Comparison of ENCODE assay signal across 11 cellular contexts in the genomic region with DNA sequence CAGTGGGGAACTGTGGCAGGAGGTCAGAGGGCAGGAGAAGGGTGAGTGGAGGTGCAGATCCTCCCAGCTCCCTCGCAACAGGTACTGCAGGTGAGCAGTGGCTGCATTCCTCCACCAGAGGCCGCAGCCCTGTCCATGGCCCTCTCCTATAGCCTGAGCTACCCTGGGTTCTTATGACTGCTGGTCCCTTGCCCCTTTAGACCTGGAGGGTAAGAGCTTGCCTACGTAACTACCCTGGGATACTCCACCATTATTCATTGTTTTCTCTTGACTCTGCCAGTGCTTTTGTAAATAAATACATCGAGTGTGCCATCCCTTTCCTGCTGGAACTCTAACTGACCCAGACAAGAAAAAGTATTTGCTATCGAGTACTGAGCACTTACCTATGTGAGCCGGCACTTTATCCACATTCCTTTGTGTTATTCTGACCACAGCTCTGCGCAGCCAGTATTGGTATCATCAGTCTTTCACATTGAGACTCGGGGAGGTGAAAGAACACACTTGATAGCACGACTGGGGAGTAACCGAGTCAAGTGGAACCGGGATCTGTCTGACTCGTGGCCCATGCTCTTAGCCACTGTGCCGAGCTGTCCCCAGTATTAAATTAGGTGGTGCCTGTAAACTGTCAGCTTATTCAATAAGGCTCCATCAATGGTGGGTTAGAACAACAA. TPM values are rescaled to one million over a fixed set of nuclear protein-coding genes. Genes with fewer than 3 reads are reported as not detected.
DNase-seq lines count a peak whose midpoint lies in the region; ATAC-seq, FAIRE-seq and TF ChIP-seq lines count a peak whose summit lies in the region.
"Had no signal": no experiment of that assay in that cellular context is flagged by ENCODE, and none has a peak within 500 bp of the region (broad histone marks: within the 10 kb centered on the region; RNA-seq: fewer than 3 reads in every experiment).

No MANE protein-coding gene starts in this region.

- no TSS peak for BruUV-seq in HepG2 (replicated peaks; lab: Mats Ljungman, UMichigan)

- POLR2A ChIA-PET in HepG2 (lab: Yijun Ruan, JAX) = no interaction called here

- no peak for TF ChIP-seq RAD21 in HepG2 (CRISPR knock-in tag; IDR thresholded peaks at IDR 0.05)

- no peak overlapping the region for H3K9ac ChIP-seq in HepG2 (ENCODE audit: insufficient read depth, low read depth, low read length)

- intact Hi-C loops in HepG2 (cut with micrococcal nuclease; ENCODE audit: unreplicated experiment) = no loop called here

- no peak for DNase-seq in activated CD8-positive, alpha-beta memory T cell treated with anti-CD3 and anti-CD28 coated beads, Interleukin-2, amount 10 ng/mL, durations not matched to agents 7 days and 5 days
- no peak for DNase-seq in activated CD8-positive, alpha-beta memory T cell treated with anti-CD3 and anti-CD28 coated beads, Interleukin-2, amount 50 U/mL, for 48 hours
- DNase-seq in HepG2 (ENCODE audit: low spot score) (no peak), upper lobe of left lung (peak in 1 of 2 donors; percentile 55), HUDEP-2 (lab: John Stamatoyannopoulos, UW; ENCODE audit: unreplicated experiment in 76 of 76) (no peak), NCI-H2171 treated with DMSO at 0.1 percent for 48 hours (lab: John Stamatoyannopoulos, UW) (no peak)

- in situ Hi-C loops in HepG2 (cut with HindIII; ENCODE audit: extremely low pct_ligation_motif_present, low pct_unique_long_range_greater_than_20kb) = no loop called here

- no peak overlapping the region for H3K4me2 ChIP-seq in HepG2 (ENCODE audit: low read depth, low read length)

- 49% methylated on average over 11 of the region's 13 CpGs for WGBS in HepG2 (ENCODE audit: low lambda C conversion rate)
- 70 to 71% methylated on average over 13 of the region's 13 CpGs for WGBS in upper lobe of left lung, 2 donors

- H3K9me3 Mint-ChIP-seq in activated CD8-positive, alpha-beta memory T cell treated with anti-CD3 and anti-CD28 coated beads, Interleukin-2, amount 10 ng/mL, durations not matched to agents 7 days and 5 days (ENCODE audit: low read depth) = no peaks in the 10 kb centered on the region
- H3K9me3 Mint-ChIP-seq in brain = peaks cover 0 to 2% (median 0%) of the 10 kb centered on the region in 5 experiments
- H3K9me3 Mint-ChIP-seq: activated naive CD4-positive, alpha-beta T cell treated with anti-CD3 and anti-CD28 coated beads, Interleukin-2, amount 50 U/mL, for 24 hours; T-helper 1 cell treated with Interleukin-12 subunit alpha and Interleukin-12 subunit beta and Interleukin-4 antibody, amounts not matched to agents 30 μg/mL and 1 μg/mL, for 36 hours had no signal

- H3K4me1 Mint-ChIP-seq in activated CD8-positive, alpha-beta memory T cell treated with anti-CD3 and anti-CD28 coated beads, Interleukin-2, amount 10 ng/mL, durations not matched to agents 7 days and 5 days = peaks cover 42% of the 10 kb centered on the region
- peaks cover 62% of the 10 kb centered on the region for H3K4me1 Mint-ChIP-seq in brain

- H2AFZ ChIP-seq in HepG2 (ENCODE audit: low read length) = no peak overlapping the region

- H3K9me3 ChIP-seq in HepG2 (ENCODE audit: low read length) (no peaks in the 10 kb centered on the region), upper lobe of left lung (no peaks in the 10 kb centered on the region)

- TF ChIP-seq CTCF in brain (conservative IDR thresholded peaks at IDR 0.05) (no peak), HepG2 (CRISPR knock-in tag; IDR thresholded peaks at IDR 0.05) (no peak), upper lobe of left lung (IDR thresholded peaks at IDR 0.05) (peak in 4 of 6 experiments; percentile 23 to 52 (median 32))

- H3K27me3 Mint-ChIP-seq in activated CD8-positive, alpha-beta memory T cell treated with anti-CD3 and anti-CD28 coated beads, Interleukin-2, amount 10 ng/mL, durations not matched to agents 7 days and 5 days = peaks cover 79% of the 10 kb centered on the region
- no peaks in the 10 kb centered on the region for H3K27me3 Mint-ChIP-seq in brain

- TF ChIP-seq EP300 in HepG2 (IDR thresholded peaks at IDR 0.05; ENCODE audit: low read depth in 2 of 2, low read length in 2 of 2) (no peak), HepG2 (CRISPR knock-in tag; IDR thresholded peaks at IDR 0.05; ENCODE audit: borderline replicate concordance) (no peak), upper lobe of left lung (IDR thresholded peaks at IDR 0.05) (no peak)

- H3K36me3 Mint-ChIP-seq in activated CD8-positive, alpha-beta memory T cell treated with anti-CD3 and anti-CD28 coated beads, Interleukin-2, amount 10 ng/mL, durations not matched to agents 7 days and 5 days = no peaks in the 10 kb centered on the region
- H3K36me3 Mint-ChIP-seq in brain = no peaks in the 10 kb centered on the region
- H3K36me3 Mint-ChIP-seq: activated naive CD4-positive, alpha-beta T cell treated with anti-CD3 and anti-CD28 coated beads, Interleukin-2, amount 50 U/mL, for 24 hours had no signal

- H3K27me3 ChIP-seq in HepG2 (ENCODE audit: control insufficient read depth in 1 of 2, insufficient read depth in 2 of 2, low read length in 2 of 2) = peaks cover 0 to 12% of the 10 kb centered on the region in 2 experiments; a peak in 2 of 5 replicates
- H3K27me3 ChIP-seq in upper lobe of left lung = no peaks in the 10 kb centered on the region

- peak overlapping the region; percentile 12 for H3K27ac Mint-ChIP-seq in activated CD8-positive, alpha-beta memory T cell treated with anti-CD3 and anti-CD28 coated beads, Interleukin-2, amount 10 ng/mL, durations not matched to agents 7 days and 5 days
- H3K27ac Mint-ChIP-seq in brain = peak overlapping the region in 3 of 5 experiments; percentile 58 to 94 (median 91)
- H3K27ac Mint-ChIP-seq: B cell had no signal

- CTCF ChIA-PET in activated CD8-positive, alpha-beta memory T cell treated with anti-CD3 and anti-CD28 coated beads, Interleukin-2, amount 10 ng/mL, durations not matched to agents 7 days and 5 days (lab: Charles Lee) = interaction anchor here (0.9 to 2.2 kb wide), 8 partner anchors 8 to 247 kb away, joined by 3 to 14 read pairs (median 4); a partner anchor contains a TSS
- CTCF ChIA-PET in HepG2 (lab: Yijun Ruan, JAX; ENCODE audit: low intra/inter-chr PET ratio, low total read pairs) = no interaction called here

- peak overlapping the region; percentile 4 for H3K4me3 Mint-ChIP-seq in activated CD8-positive, alpha-beta memory T cell treated with anti-CD3 and anti-CD28 coated beads, Interleukin-2, amount 10 ng/mL, durations not matched to agents 7 days and 5 days
- H3K4me3 Mint-ChIP-seq in brain = peak overlapping the region in 2 of 5 experiments; percentile 15 to 47
- H3K4me3 Mint-ChIP-seq: activated naive CD4-positive, alpha-beta T cell treated with anti-CD3 and anti-CD28 coated beads, Interleukin-2, amount 50 U/mL, for 24 hours; B cell had no signal

- H3K4me3 ChIP-seq in HepG2 (replicated peaks in 1 of 3; ENCODE audit: insufficient read depth in 1 of 3, low read depth in 2 of 3, low read length in 3 of 3) (no peak overlapping the region), upper lobe of left lung (no peak overlapping the region)

- H3K36me3 ChIP-seq in HepG2 (replicated peaks in 1 of 2; ENCODE audit: control insufficient read depth in 1 of 2, insufficient read depth in 2 of 2, low read length in 2 of 2) (no peaks in the 10 kb centered on the region), upper lobe of left lung (no peaks in the 10 kb centered on the region)

- H4K20me1 ChIP-seq in HepG2 (ENCODE audit: insufficient read depth, low read length) = no peaks in the 10 kb centered on the region

- TF ChIP-seq POLR2A in HepG2 (IDR thresholded peaks at IDR 0.05; ENCODE audit: insufficient read depth in 1 of 2, low read depth in 2 of 2, low read length in 2 of 2) (no peak), upper lobe of left lung (IDR thresholded peaks at IDR 0.05) (no peak)

- H3K4me1 ChIP-seq in HepG2 (ENCODE audit: insufficient read depth, low read length) (peaks cover 31% of the 10 kb centered on the region), upper lobe of left lung (peaks cover 40 to 58% (median 46%) of the 10 kb centered on the region in 4 donors)

- H3K27ac ChIP-seq in HepG2 (ENCODE audit: extremely low read length, insufficient read depth, low read length) (no peak overlapping the region), upper lobe of left lung (peak overlapping the region; percentile 70 to 79 (median 73))

- peak; percentile 60 for ATAC-seq in activated CD8-positive, alpha-beta memory T cell treated with anti-CD3 and anti-CD28 coated beads, Interleukin-2, amount 10 ng/mL, durations not matched to agents 7 days and 5 days
- ATAC-seq in HepG2 = peak; percentile 61
- ATAC-seq in upper lobe of left lung (ENCODE audit: low FRiP score in 2 of 2) = peak in 1 of 2 donors; percentile 54
- ATAC-seq in HG02678 (IDR thresholded peaks at IDR 0.05; ENCODE audit: unreplicated experiment) = no peak

- H3K79me2 ChIP-seq in HepG2 (ENCODE audit: insufficient read depth, low read length) = no peaks in the 10 kb centered on the region

- no peak for FAIRE-seq in HepG2 (lab: Jason Lieb, UNC)

RNA-seq across cellular contexts. Expression of a gene that starts 38.5 kb away (rescaled TPM):
- under 1 TPM; 0.12 to 0.18 TPM for total RNA-seq in activated CD8-positive, alpha-beta memory T cell treated with anti-CD3 and anti-CD28 coated beads, Interleukin-2, amount 10 ng/mL, durations not matched to agents 7 days and 5 days
- polyA plus RNA-seq in brain (ENCODE audit: insufficient read depth, low read depth, low replicate concordance) (2.8 TPM), HepG2 (2011; rRNA removed) (0.41 and 0.46 TPM in 2 replicates)
- total RNA-seq in HepG2 (2016; rRNA removed; fragmentation: Illumina TruSeq; extraction: Trizol) (0.18 and 0.20 TPM in 2 replicates), upper lobe of left lung (100 to 1,000 TPM in 2 of 6 donors, 10 to 100 TPM in 4; 19.7 to 136 (median 77.6) TPM)
- 0.09 TPM in 1 of 2 replicates, not detected in the other for total RNA-seq in HepG2 (2016; cell fraction: cytosol; rRNA removed; fragmentation: Illumina TruSeq; extraction: Trizol; ENCODE audit: low read depth)
- 0.10 and 0.41 TPM in 2 replicates for total RNA-seq in HepG2 (2016; cell fraction: insoluble cytoplasmic fraction; rRNA removed; fragmentation: Illumina TruSeq; extraction: Trizol)
- 0.06 TPM in 1 of 2 replicates, not detected in the other for total RNA-seq in HepG2 (2016; cell fraction: membrane; rRNA removed; fragmentation: Illumina TruSeq; extraction: Trizol)
- total RNA-seq in HepG2 (2016; cell fraction: nucleus; rRNA removed; fragmentation: Illumina TruSeq; extraction: Trizol) = 0.28 and 0.84 TPM in 2 replicates
- 0.32 and 0.35 TPM in 2 replicates for polyA plus RNA-seq in HepG2 (2011; cell fraction: cytosol; rRNA removed)
- polyA plus RNA-seq in HepG2 (2011; cell fraction: nucleus; rRNA removed) = 1.4 and 1.5 TPM in 2 replicates
- polyA plus RNA-seq in HepG2 (2012) = 0.27 and 0.68 TPM in 2 replicates
- polyA plus RNA-seq in HepG2 (2016; cell fraction: cytosol; fragmentation: Illumina TruSeq; extraction: Trizol; ENCODE audit: low read depth) = 0.06 TPM in 1 of 2 replicates, not detected in the other
- polyA plus RNA-seq in HepG2 (2016; cell fraction: insoluble cytoplasmic fraction; fragmentation: Illumina TruSeq; extraction: Trizol; ENCODE audit: low read depth) = 0.12 and 0.17 TPM in 2 replicates
- polyA plus RNA-seq in HepG2 (2016; cell fraction: membrane; fragmentation: Illumina TruSeq; extraction: Trizol; ENCODE audit: low read depth) = 0.07 and 0.09 TPM in 2 replicates
- 0.64 and 0.72 TPM in 2 replicates for polyA plus RNA-seq in HepG2 (2016; cell fraction: nucleus; fragmentation: Illumina TruSeq; extraction: Trizol; ENCODE audit: insufficient read depth, low read depth)
- polyA minus RNA-seq in HepG2 (2011; rRNA and poly(A)+ RNA removed; ENCODE audit: low replicate concordance) = 0.44 and 1.1 TPM in 2 replicates
- 0.35 and 0.89 TPM in 2 replicates for polyA minus RNA-seq in HepG2 (2011; cell fraction: cytosol; rRNA and poly(A)+ RNA removed)
- 0.52 and 0.99 TPM in 2 replicates for polyA minus RNA-seq in HepG2 (2011; cell fraction: nucleus; rRNA and poly(A)+ RNA removed)

Comparison
In these comparisons a context has a peak if more than half of its experiments do, and no peak if none do; other contexts are left out.
1. CTCF ChIP-seq: peak in upper lobe of left lung (4 of 6); none in brain (0 of 2) and HepG2 (single experiment).
2. RNA of a gene that starts 38.5 kb away (total RNA-seq): 19.7 to 136 TPM in upper lobe of left lung; 0.06 to 0.84 TPM in HepG2 and 0.12 to 0.18 TPM in activated CD8-positive, alpha-beta memory T cell treated with anti-CD3 and anti-CD28 coated beads, Interleukin-2, amount 10 ng/mL, durations not matched to agents 7 days and 5 days; every median in the first group is over 10 times any median in the second.